Comparison of ENCODE assay signal across 12 cellular contexts in genomic region chr13:60591348-60591747, GRCh38.
DNase-seq lines count a peak whose midpoint lies in the region; ATAC-seq and TF ChIP-seq lines count a peak whose summit lies in the region.
"Had no signal": no experiment of that assay in that cellular context is flagged by ENCODE, and none has a peak within 500 bp of the region (broad histone marks: within the 10 kb centered on the region; RNA-seq: fewer than 3 reads in every experiment).

No MANE protein-coding gene starts in this region.

- intact Hi-C loops in vagina (cut with DNase I), result no loop called here

- no peak for TF ChIP-seq CTCF in fibroblast of pulmonary artery (IDR thresholded peaks at IDR 0.05; ENCODE audit: low read length, missing control alignments)
- no peak for TF ChIP-seq CTCF in vagina (IDR thresholded peaks at IDR 0.05)

- peak; percentile 30 for DNase-seq in Ammon's horn (ENCODE audit: low spot score)
- DNase-seq in GOT3 (lab: John Stamatoyannopoulos, UW), result peak; percentile 24
- DNase-seq in OCI-M1 (lab: John Stamatoyannopoulos, UW), result peak; percentile 91
- peak; percentile 84 for DNase-seq in fibroblast of pulmonary artery (ENCODE audit: low read depth)
- DNase-seq in activated gamma-delta T cell (lab: John Stamatoyannopoulos, UW), result no peak
- no peak for DNase-seq in vagina (ENCODE audit: extremely low spot score in 2 of 2)
- DNase-seq: activated CD4-positive, alpha-beta T cell treated with anti-CD3 and anti-CD28 coated beads, Interleukin-2, amount 50 U/mL, for 4 hours; activated naive CD8-positive, alpha-beta T cell treated with anti-CD3 and anti-CD28 coated beads for 36 hours; Caco-2; RPMI8226 had no signal

- H3K27ac ChIP-seq in vagina, result no peak overlapping the region

- H3K36me3 ChIP-seq in vagina, result no peaks in the 10 kb centered on the region

- no peak for TF ChIP-seq POLR2A in vagina (IDR thresholded peaks at IDR 0.05)

- H3K4me3 ChIP-seq in fibroblast of pulmonary artery (replicated peaks; ENCODE audit: low read depth, low read length) (no peak overlapping the region), vagina (no peak overlapping the region)

- no peaks in the 10 kb centered on the region for H3K9me3 ChIP-seq in vagina
- H3K9me3 ChIP-seq: Caco-2 had no signal

- no peaks in the 10 kb centered on the region for H3K27me3 ChIP-seq in vagina

- no peaks in the 10 kb centered on the region for H3K4me1 ChIP-seq in vagina
- H3K4me1 ChIP-seq: Caco-2 had no signal

- ATAC-seq in HG03280 (IDR thresholded peaks at IDR 0.05; ENCODE audit: unreplicated experiment) (no peak), GM21360 (IDR thresholded peaks at IDR 0.05; ENCODE audit: unreplicated experiment) (no peak)

Comparison
In these comparisons a context has a peak if more than half of its experiments do, and no peak if none do; other contexts are left out.
1. DNase-seq: peak in Ammon's horn (single experiment), GOT3 (single experiment), OCI-M1 (single experiment) and fibroblast of pulmonary artery (single experiment); none in activated gamma-delta T cell (single experiment) and vagina (0 of 2).